Comparison of ENCODE assay signal across 13 cellular contexts in the genomic region with DNA sequence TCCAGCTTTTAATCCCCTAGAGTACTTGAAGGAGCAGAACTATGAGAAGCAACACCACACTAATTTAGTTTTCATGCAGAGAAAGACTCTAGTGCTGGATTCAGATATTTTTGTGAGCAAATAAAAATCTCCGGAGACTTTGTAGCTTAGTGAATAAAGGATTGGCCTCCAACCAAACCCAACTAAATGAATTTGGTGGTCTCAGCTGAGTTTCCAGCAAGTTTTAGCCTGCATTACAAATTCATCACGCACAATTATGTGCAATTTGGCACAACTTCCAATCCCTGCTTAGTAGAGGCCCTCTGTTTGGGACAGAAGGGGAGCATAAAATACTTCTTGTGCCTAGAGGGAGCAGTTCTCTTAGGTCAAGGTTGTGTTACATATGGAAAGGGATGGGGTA.
DNase-seq lines count a peak whose midpoint lies in the region; ATAC-seq lines count a peak whose summit lies in the region.
"Had no signal": no experiment of that assay in that cellular context is flagged by ENCODE, and none has a peak within 500 bp of the region (broad histone marks: within the 10 kb centered on the region; RNA-seq: fewer than 3 reads in every experiment).

No MANE protein-coding gene starts in this region.

- H3K14ac ChIP-seq in trophoblast cell (ENCODE audit: low read length) = no peak overlapping the region

- H4K20me1 ChIP-seq in Karpas-422 (ENCODE audit: insufficient read depth, low read depth, low read length) = no peaks in the 10 kb centered on the region
- H4K20me1 ChIP-seq: BLaER1 treated with 17β-estradiol and CSF1 and Interleukin-3, amounts not matched to agents 10 nM and 100 nM had no signal

- DNase-seq in NCI-H2107 treated with DMSO at 0.1 percent for 48 hours (lab: John Stamatoyannopoulos, UW; ENCODE audit: unreplicated experiment) = peak; percentile 18
- DNase-seq in NCI-H2107 (lab: John Stamatoyannopoulos, UW) = no peak
- peak; percentile 5 for DNase-seq in Karpas-422
- DNase-seq in astrocyte of the hippocampus (ENCODE audit: low read depth, low spot score) = peak; percentile 23
- DNase-seq in trophoblast cell = no peak
- DNase-seq in activated T-helper 1 cell treated with anti-CD3 and anti-CD28 coated beads, Interleukin-12 subunit alpha, Interleukin-12 subunit beta, Interleukin-2, Interleukin-4 antibody, amounts not matched to agents 30 ng/mL and 10 ng/mL and 1 ng/mL, durations not matched to agents 14 hours and 24 hours and 36 hours (ENCODE audit: low spot score) = no peak
- DNase-seq: ACHN; CD4-positive, CD25-positive, alpha-beta regulatory T cell; DMS53 had no signal

- H3K79me1 ChIP-seq in trophoblast cell (ENCODE audit: low read length) = no peaks in the 10 kb centered on the region

- H3K18ac ChIP-seq in trophoblast cell (ENCODE audit: low read length) = no peak overlapping the region

- ATAC-seq in GM18861 (IDR thresholded peaks at IDR 0.05; ENCODE audit: unreplicated experiment) = no peak
- ATAC-seq: HCT116 had no signal

- H2BK12ac ChIP-seq in trophoblast cell (ENCODE audit: low read length) = no peak overlapping the region

- no peak overlapping the region for H4K91ac ChIP-seq in trophoblast cell (ENCODE audit: low read depth, low read length)

- H3K27me3 Mint-ChIP-seq in activated T-helper 1 cell treated with anti-CD3 and anti-CD28 coated beads, Interleukin-12 subunit alpha, Interleukin-12 subunit beta, Interleukin-2, Interleukin-4 antibody, amounts not matched to agents 30 ng/mL and 10 ng/mL and 1 ng/mL, durations not matched to agents 14 hours and 24 hours and 36 hours (ENCODE audit: insufficient read depth) = no peaks in the 10 kb centered on the region
- H3K27me3 Mint-ChIP-seq: CD4-positive, CD25-positive, alpha-beta regulatory T cell had no signal

- no peaks in the 10 kb centered on the region for H3K4me1 Mint-ChIP-seq in activated T-helper 1 cell treated with anti-CD3 and anti-CD28 coated beads, Interleukin-12 subunit alpha, Interleukin-12 subunit beta, Interleukin-2, Interleukin-4 antibody, amounts not matched to agents 30 ng/mL and 10 ng/mL and 1 ng/mL, durations not matched to agents 14 hours and 24 hours and 36 hours (ENCODE audit: low read depth)
- H3K4me1 Mint-ChIP-seq: CD4-positive, CD25-positive, alpha-beta regulatory T cell had no signal

- intact Hi-C loops in activated T-helper 1 cell treated with anti-CD3 and anti-CD28 coated beads, Interleukin-12 subunit alpha, Interleukin-12 subunit beta, Interleukin-2, Interleukin-4 antibody, amounts not matched to agents 30 ng/mL and 10 ng/mL and 1 ng/mL, durations not matched to agents 14 hours and 24 hours and 36 hours (cut with micrococcal nuclease) = no loop called here

- H3K27ac ChIP-seq in Karpas-422 (ENCODE audit: low read length) (no peak overlapping the region), trophoblast cell (ENCODE audit: low read depth, low read length) (no peak overlapping the region)

- no peaks in the 10 kb centered on the region for H3K36me3 ChIP-seq in Karpas-422 (ENCODE audit: insufficient read depth, low read length)
- H3K36me3 ChIP-seq in trophoblast cell (ENCODE audit: control insufficient read depth in 1 of 2, insufficient read depth in 2 of 2, low read length in 2 of 2) = no peaks in the 10 kb centered on the region
- H3K36me3 ChIP-seq: BLaER1 treated with 17β-estradiol and CSF1 and Interleukin-3, amounts not matched to agents 10 nM and 100 nM had no signal

- H2BK5ac ChIP-seq in trophoblast cell (ENCODE audit: low read depth, low read length, poor library complexity) = no peak overlapping the region

- no peak overlapping the region for H3K4me3 ChIP-seq in Karpas-422 (ENCODE audit: low read length)
- H3K4me3 ChIP-seq in trophoblast cell (ENCODE audit: low read depth, low read length) = no peak overlapping the region
- H3K4me3 ChIP-seq: BLaER1 treated with 17β-estradiol and CSF1 and Interleukin-3, amounts not matched to agents 10 nM and 100 nM had no signal

- H3K23ac ChIP-seq in trophoblast cell (ENCODE audit: low read length) = peak overlapping the region; percentile 49

- H4K12ac ChIP-seq in trophoblast cell (ENCODE audit: low read depth, low read length) = no peak overlapping the region

- H3K27me3 ChIP-seq in Karpas-422 (ENCODE audit: low read length) (no peaks in the 10 kb centered on the region), trophoblast cell (ENCODE audit: insufficient read depth, low read length) (no peaks in the 10 kb centered on the region)
- H3K27me3 ChIP-seq: BLaER1 treated with 17β-estradiol and CSF1 and Interleukin-3, amounts not matched to agents 10 nM and 100 nM had no signal

- H3K36me3 Mint-ChIP-seq in activated T-helper 1 cell treated with anti-CD3 and anti-CD28 coated beads, Interleukin-12 subunit alpha, Interleukin-12 subunit beta, Interleukin-2, Interleukin-4 antibody, amounts not matched to agents 30 ng/mL and 10 ng/mL and 1 ng/mL, durations not matched to agents 14 hours and 24 hours and 36 hours (ENCODE audit: low read depth) = no peaks in the 10 kb centered on the region
- H3K36me3 Mint-ChIP-seq: CD4-positive, CD25-positive, alpha-beta regulatory T cell; IgD-negative memory B cell had no signal

- H3K9me3 Mint-ChIP-seq in activated T-helper 1 cell treated with anti-CD3 and anti-CD28 coated beads, Interleukin-12 subunit alpha, Interleukin-12 subunit beta, Interleukin-2, Interleukin-4 antibody, amounts not matched to agents 30 ng/mL and 10 ng/mL and 1 ng/mL, durations not matched to agents 14 hours and 24 hours and 36 hours = no peaks in the 10 kb centered on the region
- H3K9me3 Mint-ChIP-seq: IgD-negative memory B cell had no signal

- no peak overlapping the region for H3K4me2 ChIP-seq in Karpas-422 (ENCODE audit: low read depth, low read length, poor library complexity, severe bottlenecking)
- H3K4me2 ChIP-seq in trophoblast cell (ENCODE audit: low read length) = no peak overlapping the region

- WGBS in trophoblast cell (ENCODE audit: extremely low coverage, insufficient coverage, insufficient read length) = no CpG with 5 or more reads among the region's 2 CpGs

- H3K4ac ChIP-seq in trophoblast cell (ENCODE audit: low read depth, low read length) = no peak overlapping the region

- no peak overlapping the region for H2AK5ac ChIP-seq in trophoblast cell (ENCODE audit: low read length)

- no peak overlapping the region for H2BK120ac ChIP-seq in trophoblast cell (ENCODE audit: insufficient read depth, low read length, poor library complexity)

- H4K8ac ChIP-seq in trophoblast cell (ENCODE audit: low read depth, low read length) = no peak overlapping the region

- H3K79me2 ChIP-seq in Karpas-422 (ENCODE audit: low read length) = no peaks in the 10 kb centered on the region
- no peaks in the 10 kb centered on the region for H3K79me2 ChIP-seq in trophoblast cell (ENCODE audit: control insufficient read depth, insufficient read depth, low read length, poor library complexity)

- no peaks in the 10 kb centered on the region for H3K9me3 ChIP-seq in Karpas-422 (ENCODE audit: low read length)
- no peaks in the 10 kb centered on the region for H3K9me3 ChIP-seq in trophoblast cell (ENCODE audit: insufficient read depth, low read depth, low read length)
- H3K9me3 ChIP-seq: BLaER1 treated with 17β-estradiol and CSF1 and Interleukin-3, amounts not matched to agents 10 nM and 100 nM had no signal

- no peak overlapping the region for H3K4me3 Mint-ChIP-seq in activated T-helper 1 cell treated with anti-CD3 and anti-CD28 coated beads, Interleukin-12 subunit alpha, Interleukin-12 subunit beta, Interleukin-2, Interleukin-4 antibody, amounts not matched to agents 30 ng/mL and 10 ng/mL and 1 ng/mL, durations not matched to agents 14 hours and 24 hours and 36 hours
- H3K4me3 Mint-ChIP-seq: CD4-positive, CD25-positive, alpha-beta regulatory T cell; IgD-negative memory B cell had no signal

- H3K9me2 ChIP-seq in Karpas-422 (replicated peaks; ENCODE audit: insufficient read depth, low read length) = no peaks in the 10 kb centered on the region

- H3K9ac ChIP-seq in Karpas-422 (ENCODE audit: low read length) = no peak overlapping the region
- H3K9ac ChIP-seq in trophoblast cell (ENCODE audit: low read length) = no peak overlapping the region
- H3K9ac ChIP-seq: BLaER1 treated with 17β-estradiol and CSF1 and Interleukin-3, amounts not matched to agents 10 nM and 100 nM had no signal

- H2AFZ ChIP-seq in Karpas-422 (ENCODE audit: low read length) (no peak overlapping the region), trophoblast cell (ENCODE audit: insufficient read depth, low read length, poor library complexity) (no peak overlapping the region)

- H3K4me1 ChIP-seq in Karpas-422 (ENCODE audit: low read length) (peaks cover 71% of the 10 kb centered on the region), trophoblast cell (ENCODE audit: control insufficient read depth in 1 of 2, insufficient read depth in 2 of 2, low read length in 2 of 2) (no peaks in the 10 kb centered on the region)

- H3K27ac Mint-ChIP-seq in activated T-helper 1 cell treated with anti-CD3 and anti-CD28 coated beads, Interleukin-12 subunit alpha, Interleukin-12 subunit beta, Interleukin-2, Interleukin-4 antibody, amounts not matched to agents 30 ng/mL and 10 ng/mL and 1 ng/mL, durations not matched to agents 14 hours and 24 hours and 36 hours = no peak overlapping the region
- H3K27ac Mint-ChIP-seq: CD4-positive, CD25-positive, alpha-beta regulatory T cell; IgD-negative memory B cell had no signal

Comparison
In these comparisons a context has a peak if more than half of its experiments do, and no peak if none do; other contexts are left out.
1. DNase-seq: peak in NCI-H2107 treated with DMSO at 0.1 percent for 48 hours (single experiment), Karpas-422 (single experiment) and astrocyte of the hippocampus (single experiment); none in NCI-H2107 (single experiment), trophoblast cell (0 of 2) and activated T-helper 1 cell treated with anti-CD3 and anti-CD28 coated beads, Interleukin-12 subunit alpha, Interleukin-12 subunit beta, Interleukin-2, Interleukin-4 antibody, amounts not matched to agents 30 ng/mL and 10 ng/mL and 1 ng/mL, durations not matched to agents 14 hours and 24 hours and 36 hours (single experiment).